In the genomic region with DNA sequence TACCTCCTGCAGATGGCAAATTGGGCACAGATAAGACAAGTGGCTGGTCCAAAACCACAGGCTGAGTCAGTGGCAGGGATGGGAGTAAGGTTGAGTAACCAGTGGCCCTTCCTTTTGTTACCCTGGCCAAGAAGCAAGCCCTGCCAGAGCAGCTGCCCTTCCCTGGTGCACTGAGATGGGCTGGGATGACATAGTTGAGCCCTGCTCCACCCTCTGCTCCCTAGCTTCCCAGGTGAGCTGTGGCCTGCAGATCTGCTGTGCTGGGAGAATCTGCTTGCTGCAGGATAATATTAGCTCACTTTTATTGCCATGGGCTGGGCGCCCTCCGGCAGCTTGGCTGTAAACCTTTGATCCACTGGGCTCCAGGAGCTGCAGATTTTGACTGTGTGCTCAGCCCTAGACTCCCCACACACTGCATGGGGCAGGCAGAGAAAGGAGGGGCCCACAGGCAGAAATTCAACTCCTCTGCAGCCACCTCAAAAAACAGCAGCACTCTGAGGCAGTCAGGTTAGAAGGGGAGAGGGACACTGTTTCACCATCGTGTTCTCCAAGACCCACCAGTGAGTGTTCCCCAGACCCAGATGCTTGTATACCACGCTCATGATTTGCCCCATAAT, we compare ENCODE assay signal across 21 cellular contexts.
"Had no signal": no experiment of that assay in that cellular context is flagged by ENCODE, and none has a peak within 500 bp of the region (broad histone marks: within the 10 kb centered on the region; RNA-seq: fewer than 3 reads in every experiment).

No MANE protein-coding gene starts in this region.

- H3K9me3 ChIP-seq: prostate gland, right atrium auricular region, tibial nerve, uterus had no signal

- H3K27me3 ChIP-seq: right atrium auricular region, tibial nerve, uterus had no signal

- H3K9me3 Mint-ChIP-seq: activated CD4-positive, alpha-beta memory T cell treated with anti-CD3 and anti-CD28 coated beads, Interleukin-2, amount 10 ng/mL, durations not matched to agents 7 days and 5 days; activated naive CD8-positive, alpha-beta T cell treated with anti-CD3 and anti-CD28 coated beads for 36 hours; mesothelial cell of epicardium; nephron; stimulated activated naive CD8-positive, alpha-beta T cell treated with anti-CD3 and anti-CD28 coated beads, Interleukin-15, Interleukin-2, amounts not matched to agents 100 ng/mL and 50 ng/mL, for 24 hours had no signal

- H3K27me3 Mint-ChIP-seq: activated CD4-positive, alpha-beta memory T cell treated with anti-CD3 and anti-CD28 coated beads, Interleukin-2, amount 10 ng/mL, durations not matched to agents 7 days and 5 days; activated CD8-positive, alpha-beta memory T cell treated with anti-CD3 and anti-CD28 coated beads, Interleukin-2, amount 10 ng/mL, durations not matched to agents 7 days and 5 days had no signal

- DNase-seq: activated CD4-positive, alpha-beta memory T cell treated with anti-CD3 and anti-CD28 coated beads, Interleukin-2, amount 10 ng/mL, durations not matched to agents 7 days and 5 days; activated CD4-positive, alpha-beta T cell treated with anti-CD3 and anti-CD28 coated beads for 48 hours; activated CD4-positive, CD25-positive, alpha-beta regulatory T cell; activated CD8-positive, alpha-beta memory T cell treated with anti-CD3 and anti-CD28 coated beads, Interleukin-2, amount 10 ng/mL, durations not matched to agents 7 days and 5 days; activated naive CD8-positive, alpha-beta T cell treated with anti-CD3 and anti-CD28 coated beads for 36 hours; amniotic stem cell; dorsolateral prefrontal cortex; foreskin fibroblast; hypothalamus; stimulated activated CD4-positive, alpha-beta T cell treated with anti-CD3 and anti-CD28 coated beads, Interleukin-15, amount 100 ng/mL, for 24 hours; stimulated activated CD4-positive, alpha-beta T cell treated with anti-CD3 and anti-CD28 coated beads, Interleukin-2, amount 100 ng/mL, for 48 hours; T-helper 9 cell; uterus had no signal

- H3K27ac ChIP-seq: cardiac muscle cell, dorsolateral prefrontal cortex, epithelial cell of prostate, prostate gland, right atrium auricular region, tibial nerve, uterus had no signal

- H3K4me3 Mint-ChIP-seq: activated CD4-positive, alpha-beta memory T cell treated with anti-CD3 and anti-CD28 coated beads, Interleukin-2, amount 10 ng/mL, durations not matched to agents 7 days and 5 days; activated CD8-positive, alpha-beta memory T cell treated with anti-CD3 and anti-CD28 coated beads, Interleukin-2, amount 10 ng/mL, durations not matched to agents 7 days and 5 days; activated naive CD8-positive, alpha-beta T cell treated with anti-CD3 and anti-CD28 coated beads for 36 hours; mesothelial cell of epicardium; nephron; stimulated activated naive CD8-positive, alpha-beta T cell treated with anti-CD3 and anti-CD28 coated beads, Interleukin-15, Interleukin-2, amounts not matched to agents 100 ng/mL and 50 ng/mL, for 24 hours had no signal

- H3K36me3 Mint-ChIP-seq: activated CD8-positive, alpha-beta memory T cell treated with anti-CD3 and anti-CD28 coated beads, Interleukin-2, amount 10 ng/mL, durations not matched to agents 7 days and 5 days; activated naive CD8-positive, alpha-beta T cell treated with anti-CD3 and anti-CD28 coated beads for 36 hours; mesothelial cell of epicardium had no signal

- H3K27ac Mint-ChIP-seq: activated CD4-positive, alpha-beta memory T cell treated with anti-CD3 and anti-CD28 coated beads, Interleukin-2, amount 10 ng/mL, durations not matched to agents 7 days and 5 days; activated CD8-positive, alpha-beta memory T cell treated with anti-CD3 and anti-CD28 coated beads, Interleukin-2, amount 10 ng/mL, durations not matched to agents 7 days and 5 days; activated naive CD8-positive, alpha-beta T cell treated with anti-CD3 and anti-CD28 coated beads for 36 hours; mesothelial cell of epicardium; nephron; stimulated activated naive CD8-positive, alpha-beta T cell treated with anti-CD3 and anti-CD28 coated beads, Interleukin-15, Interleukin-2, amounts not matched to agents 100 ng/mL and 50 ng/mL, for 24 hours had no signal

- H3K36me3 ChIP-seq: cardiac muscle cell, prostate gland, right atrium auricular region, tibial nerve, uterus had no signal

- H3K4me1 ChIP-seq: prostate gland, right atrium auricular region, tibial nerve, uterus had no signal

- H3K4me1 Mint-ChIP-seq: activated CD4-positive, alpha-beta memory T cell treated with anti-CD3 and anti-CD28 coated beads, Interleukin-2, amount 10 ng/mL, durations not matched to agents 7 days and 5 days; activated CD8-positive, alpha-beta memory T cell treated with anti-CD3 and anti-CD28 coated beads, Interleukin-2, amount 10 ng/mL, durations not matched to agents 7 days and 5 days; activated naive CD8-positive, alpha-beta T cell treated with anti-CD3 and anti-CD28 coated beads for 36 hours; mesothelial cell of epicardium; nephron had no signal

- H3K4me3 ChIP-seq: cardiac muscle cell, dorsolateral prefrontal cortex, prostate gland, right atrium auricular region, tibial nerve, uterus had no signal
